In genomic region chr15:49863431-49864205, GRCh38 we compare ENCODE assay signal across 14 cellular contexts.
A peak's percentile ranks its signal among the peaks of the same experiment; 100 is the strongest.
DNase-seq lines count a peak whose midpoint lies in the region; ATAC-seq and TF ChIP-seq lines count a peak whose summit lies in the region.
"Had no signal": no experiment of that assay in that cellular context is flagged by ENCODE, and none has a peak within 500 bp of the region (broad histone marks: within the 10 kb centered on the region; RNA-seq: fewer than 3 reads in every experiment).

No MANE protein-coding gene starts in this region.

- in situ Hi-C loops in SK-MEL-5 (cut with HindIII; ENCODE audit: low pct_unique_long_range_greater_than_20kb, low sequenced_read_pairs) = no loop called here
- in situ Hi-C loops in G401 (cut with HindIII; ENCODE audit: low sequenced_read_pairs) = no loop called here

- H3K4me3 ChIP-seq in AG10803 (ENCODE audit: low read length) (no peak overlapping the region), fibroblast of mammary gland (ENCODE audit: control insufficient read depth, low read depth, low read length) (no peak overlapping the region), skeletal muscle cell (ENCODE audit: low read depth, low read length) (no peak overlapping the region), prostate gland (no peak overlapping the region)
- H3K4me3 ChIP-seq: BLaER1 treated with 17β-estradiol and CSF1 and Interleukin-3, amounts not matched to agents 10 nM and 100 nM had no signal

- no peak overlapping the region for H3K27ac ChIP-seq in prostate gland
- H3K27ac ChIP-seq: BLaER1 treated with 17β-estradiol and CSF1 and Interleukin-3, amounts not matched to agents 10 nM and 100 nM; WERI-Rb-1 had no signal

- ATAC-seq in left colon = no peak
- ATAC-seq: activated naive CD4-positive, alpha-beta T cell treated with anti-CD3 and anti-CD28 coated beads, Interleukin-2, amount 50 U/mL, for 72 hours had no signal

- DNase-seq in AG10803 (ENCODE audit: low read depth) = peak; percentile 98
- DNase-seq in SK-MEL-5 (ENCODE audit: low read depth, low spot score) = peak; percentile 36
- peak; percentile 96 for DNase-seq in fibroblast of mammary gland (ENCODE audit: low read depth)
- DNase-seq in skeletal muscle cell (ENCODE audit: low read depth) = peak; percentile 78
- no peak for DNase-seq in NCI-H1048 (lab: John Stamatoyannopoulos, UW)
- DNase-seq in G401 (ENCODE audit: low spot score) = no peak
- no peak for DNase-seq in prostate gland (ENCODE audit: low spot score)
- no peak for DNase-seq in left colon
- DNase-seq: DMS79, MM.1S, NCI-H2171 had no signal

- intact Hi-C loops in prostate gland (cut with DNase I) = no loop called here
- intact Hi-C loops in left colon (cut with DNase I, micrococcal nuclease) = no loop called here

- H3K36me3 ChIP-seq in prostate gland = no peaks in the 10 kb centered on the region
- H3K36me3 ChIP-seq: WERI-Rb-1 had no signal

- peak; percentile 18; the same call in 1 of the 2 replicates for TF ChIP-seq CTCF in AG10803 (conservative IDR thresholded peaks at IDR 0.05; ENCODE audit: low read length)
- TF ChIP-seq CTCF in fibroblast of mammary gland (conservative IDR thresholded peaks at IDR 0.05; ENCODE audit: control insufficient read depth, insufficient read depth, low read depth, low read length) = no peak
- no peak for TF ChIP-seq CTCF in prostate gland (IDR thresholded peaks at IDR 0.05)

- no peaks in the 10 kb centered on the region for H3K4me1 ChIP-seq in prostate gland (replicated peaks)
- H3K4me1 ChIP-seq: BLaER1 treated with 17β-estradiol and CSF1 and Interleukin-3, amounts not matched to agents 10 nM and 100 nM had no signal

- H3K27me3 ChIP-seq in prostate gland (replicated peaks; ENCODE audit: insufficient read depth) = no peaks in the 10 kb centered on the region
- H3K27me3 ChIP-seq: BLaER1 treated with 17β-estradiol and CSF1 and Interleukin-3, amounts not matched to agents 10 nM and 100 nM had no signal

- WGBS in prostate gland = 78% methylated on average over 3 of the region's 3 CpGs

- H3K9me3 ChIP-seq in prostate gland = no peaks in the 10 kb centered on the region
- H3K9me3 ChIP-seq: BLaER1 treated with 17β-estradiol and CSF1 and Interleukin-3, amounts not matched to agents 10 nM and 100 nM had no signal

- no peak for TF ChIP-seq POLR2A in prostate gland (IDR thresholded peaks at IDR 0.05)

Comparison
In these comparisons a context has a peak if more than half of its experiments do, and no peak if none do; other contexts are left out.
1. DNase-seq: peak in AG10803 (single experiment), SK-MEL-5 (single experiment), fibroblast of mammary gland (single experiment) and skeletal muscle cell (single experiment); none in NCI-H1048 (single experiment), G401 (single experiment), prostate gland (single experiment) and left colon (0 of 2).